ENCODE assay signal across 8 cellular contexts in genomic region chr12:2004113-2004929, GRCh38.
DNase-seq lines count a peak whose midpoint lies in the region; ATAC-seq and TF ChIP-seq lines count a peak whose summit lies in the region.

Gene DCP1B, minus strand, starts transcription at chr12:2004457. Its CDS starts 26 bp downstream, at chr12:2004431.

- ATAC-seq in GM19025 (IDR thresholded peaks at IDR 0.05; ENCODE audit: low read depth, unreplicated experiment) (peak; percentile 97), HG03354 (IDR thresholded peaks at IDR 0.05; ENCODE audit: poor library complexity, severe bottlenecking, unreplicated experiment) (peak; percentile 99)

- DNase-seq in AG10803 (ENCODE audit: low read depth) (peak; percentile 98), NCI-H446 treated with DMSO at 0.1 percent for 48 hours (lab: John Stamatoyannopoulos, UW) (peak; percentile 95), cerebellar nuclear complex (lab: John Stamatoyannopoulos, UW) (peak; percentile 74 to 91), islet precursor cell (peak; percentile 100)
- peak; percentile 92 for DNase-seq in activated CD4-positive, CD25-positive, alpha-beta regulatory T cell treated with anti-CD3 and anti-CD28 coated beads, Interleukin-2, amount 50 U/mL, for 72 hours
- DNase-seq in stimulated activated CD4-positive, alpha-beta T cell treated with anti-CD3 and anti-CD28 coated beads, Interleukin-12 subunit alpha, Interleukin-12 subunit beta, amount 100 ng/mL, for 48 hours (ENCODE audit: low read depth in 2 of 3, low spot score in 1 of 3) = peak; percentile 85 to 94 (median 92)

- TF ChIP-seq CTCF in AG10803 (conservative IDR thresholded peaks at IDR 0.05; ENCODE audit: low read length) = no peak

- peak within 1 kb of the TSS; percentile 88 for H3K4me3 ChIP-seq in AG10803 (ENCODE audit: low read length)

Comparison
In these comparisons a context has a peak if more than half of its experiments do, and no peak if none do; other contexts are left out.
1. Peak in every context shown above with its lines: DNase-seq, ATAC-seq and H3K4me3 ChIP-seq.